In genomic region chr16:30157214-30157613, GRCh38 we compare ENCODE assay signal across 27 cellular contexts.
"Had no signal": no experiment of that assay in that cellular context is flagged by ENCODE, and none has a peak within 500 bp of the region (broad histone marks: within the 10 kb centered on the region; RNA-seq: fewer than 3 reads in every experiment).

No MANE protein-coding gene starts in this region.

- H3K36me3 ChIP-seq: stomach, suprapubic skin, thoracic aorta, thyroid gland, tibial artery, tibial nerve, transverse colon, upper lobe of left lung, upper lobe of right lung, uterus, vagina had no signal

- FAIRE-seq: urothelium cell line had no signal

- H3K9me3 ChIP-seq: stomach, suprapubic skin, testis, thoracic aorta, thyroid gland, tibial artery, tibial nerve, transverse colon, upper lobe of left lung, upper lobe of right lung, uterus, vagina had no signal

- H3K4me3 ChIP-seq: stomach, suprapubic skin, testis, thoracic aorta, thyroid gland, tibial artery, tibial nerve, transverse colon, upper lobe of left lung, upper lobe of right lung, uterus, vagina had no signal

- DNase-seq: stimulated activated CD4-positive, alpha-beta T cell treated with anti-CD3 and anti-CD28 coated beads, Interleukin-2, amount 100 ng/mL, for 48 hours; stimulated activated CD4-positive, alpha-beta T cell treated with anti-CD3 and anti-CD28 coated beads, Interleukin-4, amount 100 ng/mL, for 1 hour; stimulated activated CD4-positive, alpha-beta T cell treated with anti-CD3 and anti-CD28 coated beads, Interleukin-4, amount 100 ng/mL, for 24 hours; stimulated activated CD4-positive, alpha-beta T cell treated with anti-CD3 and anti-CD28 coated beads, Interleukin-4, amount 100 ng/mL, for 4 hours; stimulated activated CD8-positive, alpha-beta memory T cell treated with anti-CD3 and anti-CD28 coated beads, Interleukin-4, amount 100 ng/mL, for 48 hours; stimulated activated naive B cell treated with anti-CD40 and anti-IgM and Interleukin-4, amounts not matched to agents 10 μg/mL and 1 μg/mL and 100 μg/mL, for 72 hours; stimulated activated naive CD4-positive, alpha-beta T cell; stimulated activated naive CD4-positive, alpha-beta T cell treated with Interleukin-2 at 50 U/mL for 16 hours; stimulated activated naive CD8-positive, alpha-beta T cell treated with anti-CD3 and anti-CD28 coated beads, Interleukin-15, amount 100 ng/mL, for 72 hours; stimulated activated naive CD8-positive, alpha-beta T cell treated with anti-CD3 and anti-CD28 coated beads, Interleukin-15, Interleukin-2, amounts not matched to agents 100 U/mL and 50 U/mL, for 24 hours; stomach; substantia nigra; testis; thyroid gland; tibial artery; transverse colon; trophoblast cell; upper lobe of left lung; upper lobe of right lung; uterus had no signal

- H3K27me3 ChIP-seq: stomach, suprapubic skin, testis, thyroid gland, tibial artery, tibial nerve, transverse colon, upper lobe of left lung, upper lobe of right lung, uterus, vagina had no signal

- ATAC-seq: stimulated activated effector memory CD8-positive, alpha-beta T cell treated with anti-CD3 and anti-CD28 coated beads, Interleukin-12 subunit alpha, Interleukin-12 subunit beta, amount 100 ng/mL, for 72 hours; stimulated activated memory B cell treated with anti-CD40 and anti-IgM and Interleukin-4, amounts not matched to agents 10 μg/mL and 1 μg/mL and 100 μg/mL, for 72 hours; stimulated activated naive B cell treated with anti-CD40 and anti-IgM and Interleukin-4, amounts not matched to agents 10 μg/mL and 1 μg/mL and 100 μg/mL, for 72 hours; stimulated activated naive CD8-positive, alpha-beta T cell treated with anti-CD3 and anti-CD28 coated beads, Interleukin-15, amount 100 ng/mL, for 72 hours; stimulated activated naive CD8-positive, alpha-beta T cell treated with anti-CD3 and anti-CD28 coated beads, Interleukin-15, Interleukin-2, amounts not matched to agents 100 U/mL and 50 U/mL, for 24 hours; upper lobe of right lung had no signal

- H3K27ac ChIP-seq: stomach, suprapubic skin, testis, thoracic aorta, tibial artery, tibial nerve, transverse colon, upper lobe of left lung, upper lobe of right lung, uterus, vagina had no signal

- H3K4me1 ChIP-seq: stomach, suprapubic skin, testis, thyroid gland, tibial artery, tibial nerve, transverse colon, upper lobe of left lung, upper lobe of right lung, uterus, vagina had no signal
